In genomic region chr3:19107719-19108118, GRCh38 we compare ENCODE assay signal across 25 cellular contexts. TPM values are rescaled to one million over a fixed set of nuclear protein-coding genes. Genes with fewer than 3 reads are reported as not detected.
"Had no signal": no experiment of that assay in that cellular context is flagged by ENCODE, and none has a peak within 500 bp of the region (broad histone marks: within the 10 kb centered on the region; RNA-seq: fewer than 3 reads in every experiment).

No MANE protein-coding gene starts in this region.

- H3K4me1 ChIP-seq: Peyer's patch had no signal

- H3K9me3 Mint-ChIP-seq: activated T-cell treated with anti-CD3 and anti-CD28 coated beads, Interleukin-2, amount 50 U/mL, for 24 hours; activated T-helper 1 cell treated with anti-CD3 and anti-CD28 coated beads, Interleukin-12 subunit alpha, Interleukin-12 subunit beta, Interleukin-2, Interleukin-4 antibody, amounts not matched to agents 30 ng/mL and 10 ng/mL and 1 ng/mL, durations not matched to agents 14 hours and 24 hours and 36 hours; T-helper 1 cell treated with Interleukin-12 subunit alpha and Interleukin-12 subunit beta and Interleukin-4 antibody, amounts not matched to agents 30 μg/mL and 1 μg/mL, for 36 hours had no signal

- H3K27ac Mint-ChIP-seq: activated CD8-positive, alpha-beta T cell treated with anti-CD3 and anti-CD28 coated beads, Interleukin-2, amount 10 ng/mL, durations not matched to agents 7 days and 5 days; activated naive CD4-positive, alpha-beta T cell treated with anti-CD3 and anti-CD28 coated beads for 36 hours; activated naive CD8-positive, alpha-beta T cell; activated T-cell treated with anti-CD3 and anti-CD28 coated beads, Interleukin-2, amount 50 U/mL, for 24 hours; activated T-helper 1 cell treated with anti-CD3 and anti-CD28 coated beads, Interleukin-12 subunit alpha, Interleukin-12 subunit beta, Interleukin-2, Interleukin-4 antibody, amounts not matched to agents 30 ng/mL and 10 ng/mL and 1 ng/mL, durations not matched to agents 14 hours and 24 hours and 36 hours; brain; T-helper 1 cell treated with Interleukin-12 subunit alpha and Interleukin-12 subunit beta and Interleukin-4 antibody, amounts not matched to agents 30 μg/mL and 1 μg/mL, for 36 hours; WTC11 had no signal

- DNase-seq: activated CD4-positive, alpha-beta T cell treated with anti-CD3 and anti-CD28 coated beads for 48 hours; activated CD4-positive, alpha-beta T cell treated with anti-CD3 and anti-CD28 coated beads, Interleukin-2, amount 50 U/mL, for 4 hours; activated CD4-positive, CD25-positive, alpha-beta regulatory T cell treated with anti-CD3 and anti-CD28 coated beads, Interleukin-2, amount 50 U/mL, for 72 hours; activated CD8-positive, alpha-beta T cell treated with anti-CD3 and anti-CD28 coated beads, Interleukin-2, amount 10 ng/mL, durations not matched to agents 7 days and 5 days; activated gamma-delta T cell; activated naive CD4-positive, alpha-beta T cell treated with anti-CD3 and anti-CD28 coated beads for 36 hours; activated T-cell treated with anti-CD3 and anti-CD28 coated beads, Interleukin-2, amount 50 U/mL, for 24 hours; MV-4-11; NCI-H1092 treated with DMSO at 0.1 percent for 48 hours; NCI-H1417 treated with DMSO at 0.1 percent for 48 hours; NCI-H1694; NCI-H2029; NCI-H345; NCI-H510A; NCI-H774; Peyer's patch; SHP77 treated with DMSO at 0.1 percent for 48 hours had no signal

- H3K27me3 ChIP-seq: Peyer's patch had no signal

- H3K36me3 ChIP-seq: Peyer's patch had no signal

- H3K27me3 Mint-ChIP-seq: activated T-cell treated with anti-CD3 and anti-CD28 coated beads, Interleukin-2, amount 50 U/mL, for 24 hours; central memory CD8-positive, alpha-beta T cell had no signal

- H3K4me3 Mint-ChIP-seq: activated CD8-positive, alpha-beta T cell treated with anti-CD3 and anti-CD28 coated beads, Interleukin-2, amount 10 ng/mL, durations not matched to agents 7 days and 5 days; activated naive CD4-positive, alpha-beta T cell treated with anti-CD3 and anti-CD28 coated beads for 36 hours; activated naive CD8-positive, alpha-beta T cell; activated T-cell treated with anti-CD3 and anti-CD28 coated beads, Interleukin-2, amount 50 U/mL, for 24 hours; activated T-helper 1 cell treated with anti-CD3 and anti-CD28 coated beads, Interleukin-12 subunit alpha, Interleukin-12 subunit beta, Interleukin-2, Interleukin-4 antibody, amounts not matched to agents 30 ng/mL and 10 ng/mL and 1 ng/mL, durations not matched to agents 14 hours and 24 hours and 36 hours; brain; central memory CD8-positive, alpha-beta T cell; T-helper 1 cell treated with Interleukin-12 subunit alpha and Interleukin-12 subunit beta and Interleukin-4 antibody, amounts not matched to agents 30 μg/mL and 1 μg/mL, for 36 hours; WTC11 had no signal

- H3K27ac ChIP-seq: KMS-11, Peyer's patch had no signal

- H3K4me3 ChIP-seq: Peyer's patch had no signal

- H3K9me3 ChIP-seq: Peyer's patch had no signal

- H3K4me1 Mint-ChIP-seq: central memory CD8-positive, alpha-beta T cell had no signal

- H3K36me3 Mint-ChIP-seq: activated naive CD8-positive, alpha-beta T cell; brain had no signal

- ATAC-seq: activated CD8-positive, alpha-beta T cell treated with anti-CD3 and anti-CD28 coated beads, Interleukin-2, amount 10 ng/mL, durations not matched to agents 7 days and 5 days; WTC11 had no signal

RNA-seq across cellular contexts. Expression of gene KCNH8, which starts 40.6 kb away (rescaled TPM):
- total RNA-seq: activated CD8-positive, alpha-beta T cell treated with anti-CD3 and anti-CD28 coated beads, Interleukin-2, amount 10 ng/mL, durations not matched to agents 7 days and 5 days; activated naive CD4-positive, alpha-beta T cell treated with anti-CD3 and anti-CD28 coated beads for 36 hours; activated T-helper 1 cell treated with anti-CD3 and anti-CD28 coated beads, Interleukin-12 subunit alpha, Interleukin-12 subunit beta, Interleukin-2, Interleukin-4 antibody, amounts not matched to agents 30 ng/mL and 10 ng/mL and 1 ng/mL, durations not matched to agents 14 hours and 24 hours and 36 hours; MCF 10A had no signal
